ENCODE assay signal across 12 cellular contexts in the genomic region with DNA sequence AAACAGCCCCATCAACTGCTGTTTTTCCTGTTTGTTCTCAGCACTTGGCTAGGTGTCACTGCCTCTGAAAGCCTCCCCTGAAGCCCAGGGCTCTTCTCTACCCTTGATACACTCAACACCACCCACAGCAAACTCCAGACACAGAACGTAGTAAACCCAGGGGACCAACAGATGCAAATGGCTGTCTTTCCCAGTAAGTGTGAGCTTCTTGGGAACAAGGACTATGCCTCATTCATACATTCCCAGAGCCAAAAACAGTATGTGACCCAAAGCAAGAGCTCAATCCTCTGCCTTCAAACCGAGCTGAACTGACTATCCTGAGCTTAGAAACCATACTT. TPM values are rescaled to one million over a fixed set of nuclear protein-coding genes. Genes with fewer than 3 reads are reported as not detected.
DNase-seq lines count a peak whose midpoint lies in the region; ATAC-seq lines count a peak whose summit lies in the region.
"Had no signal": no experiment of that assay in that cellular context is flagged by ENCODE, and none has a peak within 500 bp of the region (broad histone marks: within the 10 kb centered on the region; RNA-seq: fewer than 3 reads in every experiment).

No MANE protein-coding gene starts in this region.

- no peak overlapping the region for H2AFZ ChIP-seq in ACC112 (ENCODE audit: low read length, unreplicated experiment)

- 0 out of 2 replicates have a peak overlapping the region, but pooled peaks have one; percentile 85 for H3K27ac ChIP-seq in ACC112 (ENCODE audit: low read depth, low read length)
- no peak overlapping the region for H3K27ac ChIP-seq in mesendoderm (ENCODE audit: low read depth, low read length)
- H3K27ac ChIP-seq: left ventricle myocardium inferior had no signal

- peaks cover 5% of the 10 kb centered on the region; the same call in 1 of the 2 replicates for H3K36me3 ChIP-seq in ACC112 (ENCODE audit: insufficient read depth, low read length)
- H3K36me3 ChIP-seq in mesendoderm (ENCODE audit: control insufficient read depth, insufficient read depth, low read length): no peaks in the 10 kb centered on the region

- H3K4me1 ChIP-seq in ACC112 (ENCODE audit: control insufficient read depth, insufficient read depth, low read length, unreplicated experiment) (peaks cover 40% of the 10 kb centered on the region), mesendoderm (ENCODE audit: control insufficient read depth, low read depth, low read length) (peaks cover 24% of the 10 kb centered on the region)

- H3K9ac ChIP-seq in mesendoderm (ENCODE audit: low read length): peak overlapping the region; percentile 26

- H3K9me3 ChIP-seq in T-helper 17 cell (ENCODE audit: control insufficient read depth, low read length, poor library complexity, severe bottlenecking): no peaks in the 10 kb centered on the region
- H3K9me3 ChIP-seq: left ventricle myocardium inferior had no signal

- ATAC-seq in T-helper 17 cell: no peak
- ATAC-seq: activated T-cell treated with anti-CD3 and anti-CD28 coated beads, Interleukin-2, amount 50 U/mL, for 4 hours had no signal

- no peak overlapping the region for H3K4ac ChIP-seq in mesendoderm (ENCODE audit: low read depth, low read length)

- peak overlapping the region; percentile 62 for H3K27ac Mint-ChIP-seq in T-helper 17 cell

- H4K8ac ChIP-seq in mesendoderm (ENCODE audit: low read depth, low read length): no peak overlapping the region

- H3K27me3 Mint-ChIP-seq in T-helper 17 cell: no peaks in the 10 kb centered on the region

- no peak overlapping the region for H3K18ac ChIP-seq in mesendoderm (ENCODE audit: low read length)

- H3K4me3 Mint-ChIP-seq in T-helper 17 cell: no peak overlapping the region
- H3K4me3 Mint-ChIP-seq: activated T-cell treated with anti-CD3 and anti-CD28 coated beads, Interleukin-2, amount 50 U/mL, for 4 hours had no signal

- no peak overlapping the region for H2AK5ac ChIP-seq in mesendoderm (ENCODE audit: low read length)

- peaks cover 7% of the 10 kb centered on the region for H3K79me1 ChIP-seq in mesendoderm (ENCODE audit: low read length)

- H3K79me2 ChIP-seq in ACC112 (ENCODE audit: control insufficient read depth, insufficient read depth, low read length, unreplicated experiment) (peaks cover 76% of the 10 kb centered on the region), mesendoderm (ENCODE audit: control insufficient read depth, insufficient read depth, low read length) (peaks cover 53% of the 10 kb centered on the region)

- DNase-seq in DMS79 treated with DMSO at 0.1 percent for 48 hours (lab: John Stamatoyannopoulos, UW) (peak; percentile 42), T-helper 17 cell (no peak), mesendoderm (peak; percentile 42), Kasumi-1 (lab: John Stamatoyannopoulos, UW) (no peak), ecto neural progenitor cell (ENCODE audit: low spot score) (no peak), NCI-H1048 (lab: John Stamatoyannopoulos, UW) (no peak)
- no peak for DNase-seq in stimulated activated CD4-positive, alpha-beta T cell treated with anti-CD3 and anti-CD28 coated beads, Interleukin-4, amount 100 ng/mL, for 4 hours
- DNase-seq: activated T-cell treated with anti-CD3 and anti-CD28 coated beads, Interleukin-2, amount 50 U/mL, for 4 hours; cerebellar nuclear complex; left ventricle myocardium inferior; NCI-H446 treated with DMSO at 0.1 percent for 48 hours had no signal

- no CpG with 5 or more reads among the region's 2 CpGs for WGBS in mesendoderm (ENCODE audit: extremely low coverage, insufficient coverage, low lambda C conversion rate)

- H3K4me1 Mint-ChIP-seq in T-helper 17 cell: peaks cover 40% of the 10 kb centered on the region

- H3K4me2 ChIP-seq in mesendoderm (ENCODE audit: low read length): no peak overlapping the region

- H3K27me3 ChIP-seq in ACC112 (ENCODE audit: insufficient read depth, low read length): no peaks in the 10 kb centered on the region
- no peaks in the 10 kb centered on the region for H3K27me3 ChIP-seq in mesendoderm (ENCODE audit: insufficient read depth, low read length, poor library complexity)

- H3K4me3 ChIP-seq in ACC112 (ENCODE audit: low read depth, low read length) (peak overlapping the region; percentile 14; the same call in 1 of the 2 replicates), mesendoderm (ENCODE audit: low read length) (no peak overlapping the region)
- H3K4me3 ChIP-seq: left ventricle myocardium inferior had no signal

- H4K5ac ChIP-seq in mesendoderm (ENCODE audit: low read length): no peak overlapping the region

- peak overlapping the region; percentile 66 for H3K56ac ChIP-seq in mesendoderm (ENCODE audit: low read length)

- no peak overlapping the region for H2BK15ac ChIP-seq in mesendoderm (replicated peaks; ENCODE audit: low read depth)

- H2BK5ac ChIP-seq in mesendoderm (ENCODE audit: low read length): peak overlapping the region; percentile 1

- no peak overlapping the region for H3K23ac ChIP-seq in mesendoderm (ENCODE audit: low read length)

- H2BK120ac ChIP-seq in mesendoderm (ENCODE audit: low read depth, low read length): no peak overlapping the region

- H3K36me3 Mint-ChIP-seq in T-helper 17 cell (ENCODE audit: low read depth): peaks cover 4% of the 10 kb centered on the region

RNA-seq across cellular contexts. Expression of a gene that starts 4.4 kb away (rescaled TPM):
- total RNA-seq in T-helper 17 cell: 100 to 1,000 TPM; 116 to 121 TPM
- polyA plus RNA-seq in mesendoderm (2013, experiment 1 of 2): 189 TPM
- 189 TPM for polyA plus RNA-seq in mesendoderm (2013, experiment 2 of 2)

Comparison
In these comparisons a context has a peak if more than half of its experiments do, and no peak if none do; other contexts are left out.
1. DNase-seq: peak in DMS79 treated with DMSO at 0.1 percent for 48 hours (single experiment) and mesendoderm (single experiment); none in T-helper 17 cell (0 of 3), Kasumi-1 (0 of 2), ecto neural progenitor cell (single experiment), NCI-H1048 (single experiment) and stimulated activated CD4-positive, alpha-beta T cell treated with anti-CD3 and anti-CD28 coated beads, Interleukin-4, amount 100 ng/mL, for 4 hours (0 of 2).